ENCODE assay signal across 9 cellular contexts in the genomic region with DNA sequence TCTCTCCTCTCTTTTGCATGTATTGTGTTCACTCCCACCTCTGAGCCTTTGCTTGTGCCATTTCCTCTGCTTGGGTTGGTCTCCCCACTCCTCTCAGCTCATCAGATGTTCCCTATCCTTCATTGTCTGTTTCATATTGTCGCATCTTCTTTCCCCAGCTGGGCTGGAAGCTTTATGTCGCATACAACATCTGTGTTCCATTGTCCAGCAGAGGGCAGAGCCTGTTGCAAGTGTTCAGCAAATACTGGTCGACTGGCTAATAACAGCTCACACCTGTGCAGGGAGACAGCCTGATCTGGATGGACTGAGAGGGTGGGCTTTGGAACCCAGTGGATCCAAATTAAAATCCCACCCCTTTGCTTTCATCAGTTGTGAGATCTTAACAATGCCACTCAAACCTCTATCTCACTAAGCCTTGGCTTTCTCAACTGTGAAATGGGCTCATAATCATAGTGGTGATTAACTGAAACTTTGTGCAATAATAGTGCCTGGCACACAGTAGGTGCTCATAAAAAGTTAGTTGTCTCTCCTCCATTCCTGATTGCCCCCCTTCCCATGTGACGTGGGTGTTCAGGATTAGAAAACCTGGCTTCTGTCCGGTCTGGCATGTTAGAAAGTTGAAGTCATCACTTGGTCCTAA.
A peak's percentile ranks its signal among the peaks of the same experiment; 100 is the strongest.
DNase-seq lines count a peak whose midpoint lies in the region; ATAC-seq and TF ChIP-seq lines count a peak whose summit lies in the region.
"Had no signal": no experiment of that assay in that cellular context is flagged by ENCODE, and none has a peak within 500 bp of the region (broad histone marks: within the 10 kb centered on the region; RNA-seq: fewer than 3 reads in every experiment).

No MANE protein-coding gene starts in this region.

- H4K20me1 ChIP-seq in GM23248 (ENCODE audit: insufficient read depth): no peaks in the 10 kb centered on the region

- no peak overlapping the region for H3K4me3 ChIP-seq in CD4-positive, alpha-beta memory T cell (ENCODE audit: low read length in 2 of 2)
- H3K4me3 ChIP-seq in GM23248 (no peak overlapping the region), mesendoderm (ENCODE audit: low read length) (no peak overlapping the region), H7 (ENCODE audit: insufficient read depth, low read depth, low read length) (no peak overlapping the region), lower leg skin (ENCODE audit: low read depth, poor library complexity, severe bottlenecking) (no peak overlapping the region)

- no peak overlapping the region for H3K4ac ChIP-seq in mesendoderm (ENCODE audit: low read depth, low read length)

- H3K4me1 Mint-ChIP-seq in CD4-positive, alpha-beta memory T cell: peaks cover 56 to 77% (median 64%) of the 10 kb centered on the region in 4 donors

- no peak overlapping the region for H4K5ac ChIP-seq in mesendoderm (ENCODE audit: low read length)

- peaks cover 0 to 12% (median 5%) of the 10 kb centered on the region in 8 donors for H3K9me3 Mint-ChIP-seq in CD4-positive, alpha-beta memory T cell

- WGBS in GM23248 (ENCODE audit: low coverage in 1 of 2, low lambda C conversion rate in 2 of 2, missing lambda C conversion rate in 2 of 2), 2 experiments: 82 to 89% methylated on average over 5 of the region's 5 CpGs
- no CpG with 5 or more reads among the region's 5 CpGs for WGBS in mesendoderm (ENCODE audit: extremely low coverage, insufficient coverage, low lambda C conversion rate)
- WGBS in lower leg skin, 2 donors: 84 to 90% methylated on average over 5 of the region's 5 CpGs

- intact Hi-C loops in CD4-positive, alpha-beta memory T cell (cut with micrococcal nuclease): loop anchor here (5.0 kb wide), 1 partner anchor 72 kb away; no protein-coding TSS in a partner anchor
- intact Hi-C loops in lower leg skin (cut with DNase I; ENCODE audit: low total_unique reads): no loop called here

- no peaks in the 10 kb centered on the region for H3K9me3 ChIP-seq in CD4-positive, alpha-beta memory T cell (ENCODE audit: control insufficient read depth in 1 of 2, low read length in 2 of 2)
- H3K9me3 ChIP-seq in GM23248 (ENCODE audit: low read depth): no peaks in the 10 kb centered on the region

- H3K9me2 ChIP-seq in GM23248 (ENCODE audit: insufficient read depth): no peaks in the 10 kb centered on the region

- in situ Hi-C loops in GM23248 (cut with MboI): no loop called here

- H2BK5ac ChIP-seq in mesendoderm (ENCODE audit: low read length): no peak overlapping the region

- peaks cover 0 to 2% of the 10 kb centered on the region in 2 donors for H3K36me3 Mint-ChIP-seq in CD4-positive, alpha-beta memory T cell

- peaks cover 28% of the 10 kb centered on the region for H3F3A ChIP-seq in GM23248 (ENCODE audit: insufficient read depth)

- H3K9ac ChIP-seq in GM23248 (no peak overlapping the region), mesendoderm (ENCODE audit: low read length) (no peak overlapping the region)

- peak overlapping the region in 3 of 8 donors; percentile 7 to 35 (median 30) for H3K4me3 Mint-ChIP-seq in CD4-positive, alpha-beta memory T cell

- ATAC-seq in HG03196 (IDR thresholded peaks at IDR 0.05; ENCODE audit: unreplicated experiment): no peak

- no peak overlapping the region for H2BK15ac ChIP-seq in mesendoderm (replicated peaks; ENCODE audit: low read depth)

- no peaks in the 10 kb centered on the region for H3K27me3 ChIP-seq in CD4-positive, alpha-beta memory T cell (ENCODE audit: insufficient read depth, low read length)
- H3K27me3 ChIP-seq in GM23248 (replicated peaks; ENCODE audit: insufficient read depth) (no peaks in the 10 kb centered on the region), mesendoderm (ENCODE audit: insufficient read depth, low read length, poor library complexity) (no peaks in the 10 kb centered on the region), H7 (ENCODE audit: control insufficient read depth, insufficient read depth, low read length) (no peaks in the 10 kb centered on the region)

- POLR2A ChIA-PET in CD4-positive, alpha-beta memory T cell (lab: Charles Lee; ENCODE audit: partially characterized antibody): interaction anchor here (1.0 to 2.7 kb wide), 4 partner anchors 12 to 63 kb away, joined by 3 to 8 read pairs (median 6); no protein-coding TSS in a partner anchor

- no peak overlapping the region for H3K56ac ChIP-seq in mesendoderm (ENCODE audit: low read length)

- no peak for TF ChIP-seq POLR2A in lower leg skin (IDR thresholded peaks at IDR 0.05)

- no peak overlapping the region for H3K23ac ChIP-seq in mesendoderm (ENCODE audit: low read length)

- H3K27ac ChIP-seq in CD4-positive, alpha-beta memory T cell (ENCODE audit: low read depth, low read length): no peak overlapping the region
- no peak overlapping the region for H3K27ac ChIP-seq in GM23248
- no peak overlapping the region for H3K27ac ChIP-seq in mesendoderm (ENCODE audit: low read depth, low read length)

- H3K4me1 ChIP-seq in CD4-positive, alpha-beta memory T cell (ENCODE audit: insufficient read depth, low read length): peaks cover 74% of the 10 kb centered on the region
- H3K4me1 ChIP-seq in GM23248 (ENCODE audit: insufficient read depth): peaks cover 21% of the 10 kb centered on the region
- no peaks in the 10 kb centered on the region for H3K4me1 ChIP-seq in mesendoderm (ENCODE audit: control insufficient read depth, low read depth, low read length)

- H3K18ac ChIP-seq in mesendoderm (ENCODE audit: low read length): no peak overlapping the region

- H3K27me3 Mint-ChIP-seq in CD4-positive, alpha-beta memory T cell: no peaks in the 10 kb centered on the region

- no peak overlapping the region for H3K4me2 ChIP-seq in GM23248 (ENCODE audit: unreplicated experiment)
- H3K4me2 ChIP-seq in mesendoderm (ENCODE audit: low read length): no peak overlapping the region

- no peaks in the 10 kb centered on the region for H3K36me3 ChIP-seq in CD4-positive, alpha-beta memory T cell (ENCODE audit: insufficient read depth, low read length)
- H3K36me3 ChIP-seq in GM23248 (ENCODE audit: low read depth) (peaks cover 2% of the 10 kb centered on the region; the same call in 1 of the 2 replicates), mesendoderm (ENCODE audit: control insufficient read depth, insufficient read depth, low read length) (no peaks in the 10 kb centered on the region), H7 (replicated peaks; ENCODE audit: control insufficient read depth, insufficient read depth, low read length) (no peaks in the 10 kb centered on the region)

- H3K27ac Mint-ChIP-seq in CD4-positive, alpha-beta memory T cell: peak overlapping the region; percentile 66 to 91 (median 80)

- no peak for DNase-seq in CD4-positive, alpha-beta memory T cell
- DNase-seq in GM23248: peak; percentile 47
- DNase-seq in amniotic epithelial cell (ENCODE audit: low read depth): peak; percentile 52
- peak; percentile 30 for DNase-seq in mesendoderm
- no peak for DNase-seq in H7
- DNase-seq in lower leg skin (ENCODE audit: low spot score in 2 of 2): no peak
- no peak for DNase-seq in central memory CD4-positive, alpha-beta T cell
- DNase-seq: posterior cingulate gyrus had no signal

- TF ChIP-seq CTCF in lower leg skin (IDR thresholded peaks at IDR 0.05): no peak

- H2AK5ac ChIP-seq in mesendoderm (ENCODE audit: low read length): no peak overlapping the region

- H3K79me1 ChIP-seq in mesendoderm (ENCODE audit: low read length): no peaks in the 10 kb centered on the region

- H3K79me2 ChIP-seq in GM23248 (ENCODE audit: insufficient read depth) (no peaks in the 10 kb centered on the region), mesendoderm (ENCODE audit: control insufficient read depth, insufficient read depth, low read length) (no peaks in the 10 kb centered on the region)

- no peak overlapping the region for H2AFZ ChIP-seq in GM23248

- H4K8ac ChIP-seq in mesendoderm (ENCODE audit: low read depth, low read length): no peak overlapping the region

- no peak overlapping the region for H2BK120ac ChIP-seq in mesendoderm (ENCODE audit: low read depth, low read length)

- CTCF ChIA-PET in CD4-positive, alpha-beta memory T cell (lab: Charles Lee; ENCODE audit: partially characterized antibody): interaction anchor here (1.0 to 4.5 kb wide), 4 partner anchors 12 to 97 kb away, joined by 3 to 27 read pairs (median 12); no protein-coding TSS in a partner anchor

Comparison
In these comparisons a context has a peak if more than half of its experiments do, and no peak if none do; other contexts are left out.
1. DNase-seq: peak in GM23248 (single experiment), amniotic epithelial cell (single experiment) and mesendoderm (single experiment); none in CD4-positive, alpha-beta memory T cell (0 of 5), H7 (single experiment), lower leg skin (0 of 2) and central memory CD4-positive, alpha-beta T cell (single experiment).